Comparison of ENCODE assay signal across 1 cellular context in genomic region chr12:57388425-57388824, GRCh38.
TF ChIP-seq lines count a peak whose summit lies in the region.

No MANE protein-coding gene starts in this region.

TF ChIP-seq in endothelial cell of umbilical vein, 7 proteins besides CTCF, POLR2A, EP300 and RAD21:
- TF ChIP-seq MYC (IDR thresholded peaks at IDR 0.05; ENCODE audit: low read depth, low read length), result no peak
- no peak for TF ChIP-seq JUN (IDR thresholded peaks at IDR 0.05; ENCODE audit: borderline replicate concordance, insufficient read depth, insufficient read length, low read depth)
- TF ChIP-seq POLR2AphosphoS5 (IDR thresholded peaks at IDR 0.05; ENCODE audit: insufficient read depth, low read depth, low read length), result no peak
- no peak for TF ChIP-seq EZH2 (IDR thresholded peaks at IDR 0.05; ENCODE audit: borderline replicate concordance, low read depth, low read length, severe bottlenecking)
- TF ChIP-seq FOS (IDR thresholded peaks at IDR 0.05; ENCODE audit: borderline replicate concordance, insufficient read depth, low read length), result no peak
- TF ChIP-seq GATA2 (IDR thresholded peaks at IDR 0.05; ENCODE audit: insufficient read depth, insufficient read length, low read depth, low read length), result no peak
- TF ChIP-seq MAX (IDR thresholded peaks at IDR 0.05; ENCODE audit: insufficient read depth, insufficient read length), result no peak
